8 cellular contexts compared by ENCODE assay signal in genomic region chr9:38226491-38226951, GRCh38.
DNase-seq lines count a peak whose midpoint lies in the region; ATAC-seq and TF ChIP-seq lines count a peak whose summit lies in the region.

No MANE protein-coding gene starts in this region.

- H2AFZ ChIP-seq in Loucy (ENCODE audit: low read length): peak overlapping the region; percentile 69; the same call in 1 of the 2 replicates

- BruUV-seq in Calu3 (replicated peaks; lab: Mats Ljungman, UMichigan): no TSS peak

- no peaks in the 10 kb centered on the region for H3K79me2 ChIP-seq in Loucy (ENCODE audit: insufficient read depth, low read length)

- peak overlapping the region; percentile 41 for H3K4me2 ChIP-seq in Loucy (ENCODE audit: low read depth, low read length, poor library complexity, severe bottlenecking)

- H3K36me3 ChIP-seq in Loucy (ENCODE audit: insufficient read depth, low read length): no peaks in the 10 kb centered on the region

- ATAC-seq in HG03439 (IDR thresholded peaks at IDR 0.05; ENCODE audit: unreplicated experiment) (no peak), GM19351 (IDR thresholded peaks at IDR 0.05; ENCODE audit: unreplicated experiment) (no peak)

- peaks cover 11% of the 10 kb centered on the region for H3K36me3 Mint-ChIP-seq in Calu3 (ENCODE audit: insufficient read depth, unreplicated experiment)

- no peaks in the 10 kb centered on the region for H3F3A ChIP-seq in Loucy (ENCODE audit: low read depth)

- H3K9ac ChIP-seq in Loucy (ENCODE audit: low read depth, low read length, poor library complexity, severe bottlenecking): no peak overlapping the region

- H3K9me2 ChIP-seq in Loucy (replicated peaks; ENCODE audit: low read depth, low read length): no peaks in the 10 kb centered on the region

- CTCF ChIA-PET in Calu3 (lab: Charles Lee): interaction anchor here (0.9 kb wide), 1 partner anchor 186 kb away, joined by 8 read pairs; no protein-coding TSS in a partner anchor

- peaks cover 14% of the 10 kb centered on the region for H3K4me1 ChIP-seq in Loucy (ENCODE audit: insufficient read depth, low read length, poor library complexity, severe bottlenecking)

- peak overlapping the region; percentile 74 for H3K4me3 Mint-ChIP-seq in Calu3 (ENCODE audit: low read depth, unreplicated experiment)

- peak overlapping the region; percentile 86 for H3K27ac Mint-ChIP-seq in Calu3 (ENCODE audit: unreplicated experiment)

- no peaks in the 10 kb centered on the region for H3K27me3 Mint-ChIP-seq in Calu3 (ENCODE audit: unreplicated experiment)

- H3K9me3 Mint-ChIP-seq in Calu3 (ENCODE audit: low read depth, unreplicated experiment): peaks cover 3% of the 10 kb centered on the region

- DNase-seq in Calu3 (peak; percentile 1), RPMI7951 (ENCODE audit: low read depth) (peak; percentile 81), islet precursor cell (peak; percentile 71), AML-193 (lab: John Stamatoyannopoulos, UW) (no peak), middle frontal gyrus (ENCODE audit: extremely low spot score, low spot score) (no peak)

- no peaks in the 10 kb centered on the region for H3K9me3 ChIP-seq in Loucy (ENCODE audit: insufficient read depth, low read depth, low read length)

- intact Hi-C loops in Calu3 (cut with micrococcal nuclease; ENCODE audit: unreplicated experiment): no loop called here

- no peak for TF ChIP-seq CTCF in Calu3 (IDR thresholded peaks at IDR 0.05; ENCODE audit: unreplicated experiment)
- TF ChIP-seq CTCF in Loucy (conservative IDR thresholded peaks at IDR 0.05; ENCODE audit: low read length): no peak

- H3K27me3 ChIP-seq in Loucy (ENCODE audit: insufficient read depth, low read length, poor library complexity, severe bottlenecking): no peaks in the 10 kb centered on the region

- H3K4me1 Mint-ChIP-seq in Calu3 (ENCODE audit: low read depth, unreplicated experiment): no peaks in the 10 kb centered on the region

- H4K20me1 ChIP-seq in Loucy (ENCODE audit: insufficient read depth, low read length, poor library complexity, severe bottlenecking): no peaks in the 10 kb centered on the region

- H3K4me3 ChIP-seq in Loucy (ENCODE audit: low read length, poor library complexity, severe bottlenecking): peak overlapping the region; percentile 39

Comparison
In these comparisons a context has a peak if more than half of its experiments do, and no peak if none do; other contexts are left out.
1. DNase-seq: peak in Calu3 (single experiment), RPMI7951 (single experiment) and islet precursor cell (single experiment); none in AML-193 (0 of 2) and middle frontal gyrus (single experiment).